Comparison of ENCODE assay signal across 1 cellular context in the genomic region with DNA sequence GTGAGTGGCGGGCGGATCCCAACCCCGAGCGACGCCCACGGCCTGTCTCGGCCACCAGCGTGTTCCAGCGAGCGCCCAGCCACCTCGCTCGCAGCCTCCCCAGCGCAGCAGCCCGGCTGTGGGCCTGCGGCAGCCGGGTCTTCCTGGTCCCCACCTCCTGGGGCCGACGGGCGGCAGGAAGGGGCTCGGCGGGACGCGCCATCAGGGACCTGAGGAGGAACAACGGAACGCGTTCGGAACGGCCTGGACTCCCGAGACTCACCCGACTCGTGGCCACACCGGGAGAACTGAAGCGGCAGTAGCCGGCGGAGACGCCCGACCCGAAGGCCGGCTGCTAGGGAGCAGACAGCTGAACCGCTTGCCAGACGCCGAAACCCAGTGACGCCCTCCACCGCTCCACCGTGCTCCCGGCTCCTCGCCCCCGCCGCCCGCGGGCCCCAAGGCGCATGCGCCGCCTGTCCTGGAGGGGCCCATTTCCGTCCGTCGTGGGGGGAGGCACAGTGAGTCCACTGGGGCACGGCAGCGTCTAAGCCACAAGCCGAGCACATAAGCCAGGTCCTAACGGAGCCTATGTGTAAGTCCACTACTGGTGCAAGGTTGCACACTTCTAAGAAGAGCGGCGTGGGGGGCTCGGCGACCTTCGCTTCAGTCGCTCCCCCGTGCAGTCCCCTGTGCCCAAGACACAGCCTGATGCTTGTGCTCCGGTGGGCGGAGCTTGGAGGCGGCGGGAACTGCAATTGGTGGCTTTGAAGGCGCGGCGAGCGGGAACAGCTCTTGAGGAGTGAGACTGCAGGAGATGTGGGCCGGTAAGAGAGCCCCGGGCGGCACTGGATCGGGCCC.
TF ChIP-seq lines count a peak whose summit lies in the region.

A gene with protein sequence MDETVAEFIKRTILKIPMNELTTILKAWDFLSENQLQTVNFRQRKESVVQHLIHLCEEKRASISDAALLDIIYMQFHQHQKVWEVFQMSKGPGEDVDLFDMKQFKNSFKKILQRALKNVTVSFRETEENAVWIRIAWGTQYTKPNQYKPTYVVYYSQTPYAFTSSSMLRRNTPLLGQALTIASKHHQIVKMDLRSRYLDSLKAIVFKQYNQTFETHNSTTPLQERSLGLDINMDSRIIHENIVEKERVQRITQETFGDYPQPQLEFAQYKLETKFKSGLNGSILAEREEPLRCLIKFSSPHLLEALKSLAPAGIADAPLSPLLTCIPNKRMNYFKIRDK (plus strand): TSS at position 743 of the 840 bp plus-strand sequence. CDS start 4,726 bp downstream, outside the sequence.
CMC2 (minus strand) TSS at position 414 of the 840 bp plus-strand sequence. CDS start 9,491 bp downstream, outside the sequence.

TF ChIP-seq in K562, 482 proteins besides CTCF, POLR2A, EP300 and RAD21 (continued from another document and continues in another):
- TF ChIP-seq, protein P1, sequence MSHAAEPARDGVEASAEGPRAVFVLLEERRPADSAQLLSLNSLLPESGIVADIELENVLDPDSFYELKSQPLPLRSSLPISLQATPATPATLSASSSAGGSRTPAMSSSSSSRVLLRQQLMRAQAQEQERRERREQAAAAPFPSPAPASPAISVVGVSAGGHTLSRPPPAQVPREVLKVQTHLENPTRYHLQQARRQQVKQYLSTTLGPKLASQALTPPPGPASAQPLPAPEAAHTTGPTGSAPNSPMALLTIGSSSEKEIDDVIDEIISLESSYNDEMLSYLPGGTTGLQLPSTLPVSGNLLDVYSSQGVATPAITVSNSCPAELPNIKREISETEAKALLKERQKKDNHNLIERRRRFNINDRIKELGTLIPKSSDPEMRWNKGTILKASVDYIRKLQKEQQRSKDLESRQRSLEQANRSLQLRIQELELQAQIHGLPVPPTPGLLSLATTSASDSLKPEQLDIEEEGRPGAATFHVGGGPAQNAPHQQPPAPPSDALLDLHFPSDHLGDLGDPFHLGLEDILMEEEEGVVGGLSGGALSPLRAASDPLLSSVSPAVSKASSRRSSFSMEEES (CRISPR knock-in tag; IDR thresholded peaks at IDR 0.05), result no peak
- TF ChIP-seq, protein P2, sequence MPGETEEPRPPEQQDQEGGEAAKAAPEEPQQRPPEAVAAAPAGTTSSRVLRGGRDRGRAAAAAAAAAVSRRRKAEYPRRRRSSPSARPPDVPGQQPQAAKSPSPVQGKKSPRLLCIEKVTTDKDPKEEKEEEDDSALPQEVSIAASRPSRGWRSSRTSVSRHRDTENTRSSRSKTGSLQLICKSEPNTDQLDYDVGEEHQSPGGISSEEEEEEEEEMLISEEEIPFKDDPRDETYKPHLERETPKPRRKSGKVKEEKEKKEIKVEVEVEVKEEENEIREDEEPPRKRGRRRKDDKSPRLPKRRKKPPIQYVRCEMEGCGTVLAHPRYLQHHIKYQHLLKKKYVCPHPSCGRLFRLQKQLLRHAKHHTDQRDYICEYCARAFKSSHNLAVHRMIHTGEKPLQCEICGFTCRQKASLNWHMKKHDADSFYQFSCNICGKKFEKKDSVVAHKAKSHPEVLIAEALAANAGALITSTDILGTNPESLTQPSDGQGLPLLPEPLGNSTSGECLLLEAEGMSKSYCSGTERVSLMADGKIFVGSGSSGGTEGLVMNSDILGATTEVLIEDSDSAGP (CRISPR knock-in tag; IDR thresholded peaks at IDR 0.05), result no peak
- TF ChIP-seq, protein P3, sequence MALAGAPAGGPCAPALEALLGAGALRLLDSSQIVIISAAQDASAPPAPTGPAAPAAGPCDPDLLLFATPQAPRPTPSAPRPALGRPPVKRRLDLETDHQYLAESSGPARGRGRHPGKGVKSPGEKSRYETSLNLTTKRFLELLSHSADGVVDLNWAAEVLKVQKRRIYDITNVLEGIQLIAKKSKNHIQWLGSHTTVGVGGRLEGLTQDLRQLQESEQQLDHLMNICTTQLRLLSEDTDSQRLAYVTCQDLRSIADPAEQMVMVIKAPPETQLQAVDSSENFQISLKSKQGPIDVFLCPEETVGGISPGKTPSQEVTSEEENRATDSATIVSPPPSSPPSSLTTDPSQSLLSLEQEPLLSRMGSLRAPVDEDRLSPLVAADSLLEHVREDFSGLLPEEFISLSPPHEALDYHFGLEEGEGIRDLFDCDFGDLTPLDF (CRISPR knock-in tag; IDR thresholded peaks at IDR 0.05), result peak; percentile 99
- TF ChIP-seq HDAC8 (tag; IDR thresholded peaks at IDR 0.05) (peak; percentile 6; the same call in 1 of the 2 replicates), EWSR1 (IDR thresholded peaks at IDR 0.05; ENCODE audit: borderline replicate concordance, low read depth, partially characterized antibody) (no peak), CBFB (CRISPR knock-in tag; IDR thresholded peaks at IDR 0.05) (no peak), NEUROD1 (IDR thresholded peaks at IDR 0.05; ENCODE audit: borderline replicate concordance, low read depth, low read length, partially characterized antibody) (peak; percentile 87), TSC22D4 (tag; IDR thresholded peaks at IDR 0.05) (no peak), AFF4 (CRISPR knock-in tag; IDR thresholded peaks at IDR 0.05) (peak; percentile 94), ZNF586 (CRISPR knock-in tag; conservative IDR thresholded peaks at IDR 0.05) (no peak), DACH1 (IDR thresholded peaks at IDR 0.05; ENCODE audit: partially characterized antibody) (peak; percentile 32), HIVEP1 (CRISPR knock-in tag; IDR thresholded peaks at IDR 0.05) (no peak), RFX7 (CRISPR knock-in tag; IDR thresholded peaks at IDR 0.05) (no peak), TEAD2 (tag; IDR thresholded peaks at IDR 0.05) (no peak), EP400 (IDR thresholded peaks at IDR 0.05) (0 out of 2 replicates have a peak, but pooled peaks have one; percentile 99), ATF7 (IDR thresholded peaks at IDR 0.05) (peak; percentile 100), ELF4 (CRISPR knock-in tag; IDR thresholded peaks at IDR 0.05) (0 out of 2 replicates have a peak, but pooled peaks have one; percentile 58), PHB (CRISPR knock-in tag; IDR thresholded peaks at IDR 0.05) (0 out of 2 replicates have a peak, but pooled peaks have one; percentile 37), HMG20A (CRISPR knock-in tag; conservative IDR thresholded peaks at IDR 0.05) (no peak), GABPB2 (CRISPR knock-in tag; conservative IDR thresholded peaks at IDR 0.05) (no peak), CCAR2 (IDR thresholded peaks at IDR 0.05; ENCODE audit: low read depth, low read length) (no peak), HOMEZ (CRISPR knock-in tag; IDR thresholded peaks at IDR 0.05) (0 out of 2 replicates have a peak, but pooled peaks have one; percentile 14), ZNF23 (CRISPR knock-in tag; IDR thresholded peaks at IDR 0.05) (no peak), ZC3H4 (CRISPR knock-in tag; IDR thresholded peaks at IDR 0.05; ENCODE audit: borderline replicate concordance) (0 out of 2 replicates have a peak, but pooled peaks have one; percentile 13), POLR2AphosphoS2 (IDR thresholded peaks at IDR 0.05; ENCODE audit: low read length) (0 out of 2 replicates have a peak, but pooled peaks have one; percentile 31), E2F3 (CRISPR knock-in tag; IDR thresholded peaks at IDR 0.05) (peak; percentile 98), ZNF707 (CRISPR knock-in tag; conservative IDR thresholded peaks at IDR 0.05) (no peak), PHF21A (IDR thresholded peaks at IDR 0.05; ENCODE audit: borderline replicate concordance, low read depth) (no peak; the same call in 1 of the 2 replicates), RBM39 (optimal IDR thresholded peaks at IDR 0.05; ENCODE audit: low read depth, low read length) (peak; percentile 79), BACH1 (tag; IDR thresholded peaks at IDR 0.05) (no peak), ELK3 (CRISPR knock-in tag; IDR thresholded peaks at IDR 0.05) (peak; percentile 51; the same call in 1 of the 2 replicates), KAT2B (IDR thresholded peaks at IDR 0.05; ENCODE audit: low read depth, low read length) (no peak)
- TF ChIP-seq, protein P4, sequence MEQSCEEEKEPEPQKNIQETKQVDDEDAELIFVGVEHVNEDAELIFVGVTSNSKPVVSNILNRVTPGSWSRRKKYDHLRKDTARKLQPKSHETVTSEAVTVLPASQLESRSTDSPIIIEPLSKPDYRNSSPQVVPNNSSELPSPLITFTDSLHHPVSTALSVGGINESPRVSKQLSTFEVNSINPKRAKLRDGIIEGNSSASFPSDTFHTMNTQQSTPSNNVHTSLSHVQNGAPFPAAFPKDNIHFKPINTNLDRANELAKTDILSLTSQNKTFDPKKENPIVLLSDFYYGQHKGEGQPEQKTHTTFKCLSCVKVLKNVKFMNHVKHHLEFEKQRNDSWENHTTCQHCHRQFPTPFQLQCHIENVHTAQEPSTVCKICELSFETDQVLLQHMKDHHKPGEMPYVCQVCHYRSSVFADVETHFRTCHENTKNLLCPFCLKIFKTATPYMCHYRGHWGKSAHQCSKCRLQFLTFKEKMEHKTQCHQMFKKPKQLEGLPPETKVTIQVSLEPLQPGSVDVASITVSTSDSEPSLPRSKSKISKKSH (CRISPR knock-in tag; IDR thresholded peaks at IDR 0.05), result no peak
- TF ChIP-seq, protein P5, sequence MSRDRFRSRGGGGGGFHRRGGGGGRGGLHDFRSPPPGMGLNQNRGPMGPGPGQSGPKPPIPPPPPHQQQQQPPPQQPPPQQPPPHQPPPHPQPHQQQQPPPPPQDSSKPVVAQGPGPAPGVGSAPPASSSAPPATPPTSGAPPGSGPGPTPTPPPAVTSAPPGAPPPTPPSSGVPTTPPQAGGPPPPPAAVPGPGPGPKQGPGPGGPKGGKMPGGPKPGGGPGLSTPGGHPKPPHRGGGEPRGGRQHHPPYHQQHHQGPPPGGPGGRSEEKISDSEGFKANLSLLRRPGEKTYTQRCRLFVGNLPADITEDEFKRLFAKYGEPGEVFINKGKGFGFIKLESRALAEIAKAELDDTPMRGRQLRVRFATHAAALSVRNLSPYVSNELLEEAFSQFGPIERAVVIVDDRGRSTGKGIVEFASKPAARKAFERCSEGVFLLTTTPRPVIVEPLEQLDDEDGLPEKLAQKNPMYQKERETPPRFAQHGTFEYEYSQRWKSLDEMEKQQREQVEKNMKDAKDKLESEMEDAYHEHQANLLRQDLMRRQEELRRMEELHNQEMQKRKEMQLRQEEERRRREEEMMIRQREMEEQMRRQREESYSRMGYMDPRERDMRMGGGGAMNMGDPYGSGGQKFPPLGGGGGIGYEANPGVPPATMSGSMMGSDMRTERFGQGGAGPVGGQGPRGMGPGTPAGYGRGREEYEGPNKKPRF (IDR thresholded peaks at IDR 0.05; ENCODE audit: low read depth, low read length), result no peak
- TF ChIP-seq, protein P6, sequence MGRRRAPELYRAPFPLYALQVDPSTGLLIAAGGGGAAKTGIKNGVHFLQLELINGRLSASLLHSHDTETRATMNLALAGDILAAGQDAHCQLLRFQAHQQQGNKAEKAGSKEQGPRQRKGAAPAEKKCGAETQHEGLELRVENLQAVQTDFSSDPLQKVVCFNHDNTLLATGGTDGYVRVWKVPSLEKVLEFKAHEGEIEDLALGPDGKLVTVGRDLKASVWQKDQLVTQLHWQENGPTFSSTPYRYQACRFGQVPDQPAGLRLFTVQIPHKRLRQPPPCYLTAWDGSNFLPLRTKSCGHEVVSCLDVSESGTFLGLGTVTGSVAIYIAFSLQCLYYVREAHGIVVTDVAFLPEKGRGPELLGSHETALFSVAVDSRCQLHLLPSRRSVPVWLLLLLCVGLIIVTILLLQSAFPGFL (CRISPR knock-in tag; IDR thresholded peaks at IDR 0.05), result no peak
